Comparison of ENCODE assay signal across 15 cellular contexts in the genomic region with DNA sequence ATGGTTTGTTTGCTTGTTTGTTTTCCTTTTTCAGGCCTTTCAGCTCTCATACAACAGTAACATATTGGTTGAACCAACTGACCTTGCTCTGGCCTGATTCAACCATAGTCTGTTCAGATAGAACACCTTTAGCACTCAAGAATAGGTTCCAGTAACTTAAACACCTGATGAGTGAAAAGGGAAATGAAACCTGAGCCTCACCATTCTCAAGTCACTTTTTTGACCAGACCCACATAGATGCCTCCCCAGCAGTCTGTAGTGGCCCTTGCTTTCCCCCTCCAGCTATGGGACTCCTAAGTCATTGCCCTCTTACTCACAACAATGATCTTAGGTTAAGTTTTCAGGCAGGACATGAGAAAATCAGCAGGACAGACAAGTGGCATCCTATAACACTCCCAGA.
DNase-seq lines count a peak whose midpoint lies in the region; ATAC-seq, FAIRE-seq and TF ChIP-seq lines count a peak whose summit lies in the region.
"Had no signal": no experiment of that assay in that cellular context is flagged by ENCODE, and none has a peak within 500 bp of the region (broad histone marks: within the 10 kb centered on the region; RNA-seq: fewer than 3 reads in every experiment).

No MANE protein-coding gene starts in this region.

- no peaks in the 10 kb centered on the region for H3K79me2 ChIP-seq in hepatocyte

- TF ChIP-seq EP300 in sigmoid colon (IDR thresholded peaks at IDR 0.05) = no peak

- in situ Hi-C loops in ACHN (cut with HindIII; ENCODE audit: low pct_ligation_motif_present, low pct_unique_long_range_greater_than_20kb, low sequenced_read_pairs) = no loop called here

- ATAC-seq in GM18870 (IDR thresholded peaks at IDR 0.05; ENCODE audit: unreplicated experiment) (peak; percentile 55), GM21576 (IDR thresholded peaks at IDR 0.05; ENCODE audit: unreplicated experiment) (peak; percentile 82), HG03135 (IDR thresholded peaks at IDR 0.05; ENCODE audit: unreplicated experiment) (peak; percentile 82)
- ATAC-seq: activated CD8-positive, alpha-beta T cell treated with anti-CD3 and anti-CD28 coated beads, Interleukin-2, amount 10 ng/mL, durations not matched to agents 7 days and 5 days; K562; natural killer cell treated with Interleukin-12 subunit alpha and Interleukin-12 subunit beta and Interleukin-15 and Interleukin-18, amount 100 ng/mL, for 72 hours had no signal

- no peak overlapping the region for H2AFZ ChIP-seq in hepatocyte

- H3K4me1 ChIP-seq in hepatocyte (ENCODE audit: insufficient read depth) (peaks cover 6% of the 10 kb centered on the region), sigmoid colon (no peaks in the 10 kb centered on the region), testis (no peaks in the 10 kb centered on the region)
- H3K4me1 ChIP-seq: BLaER1 treated with 17β-estradiol and CSF1 and Interleukin-3, amounts not matched to agents 10 nM and 100 nM had no signal

- TF ChIP-seq CTCF in hepatocyte (IDR thresholded peaks at IDR 0.05; ENCODE audit: poor library complexity) (no peak), sigmoid colon (IDR thresholded peaks at IDR 0.05) (no peak), testis (IDR thresholded peaks at IDR 0.05) (no peak)

- H3K9me3 ChIP-seq in hepatocyte (ENCODE audit: low read depth) (no peaks in the 10 kb centered on the region), sigmoid colon (no peaks in the 10 kb centered on the region), testis (no peaks in the 10 kb centered on the region)
- H3K9me3 ChIP-seq: BLaER1 treated with 17β-estradiol and CSF1 and Interleukin-3, amounts not matched to agents 10 nM and 100 nM had no signal

- no peaks in the 10 kb centered on the region for H3K36me3 ChIP-seq in hepatocyte (replicated peaks; ENCODE audit: insufficient read depth, low read depth)
- H3K36me3 ChIP-seq in sigmoid colon = no peaks in the 10 kb centered on the region
- no peaks in the 10 kb centered on the region for H3K36me3 ChIP-seq in testis (ENCODE audit: low read depth, missing control alignments)
- H3K36me3 ChIP-seq: BLaER1 treated with 17β-estradiol and CSF1 and Interleukin-3, amounts not matched to agents 10 nM and 100 nM had no signal

- peak overlapping the region; percentile 22 for H3K27ac ChIP-seq in hepatocyte
- peak overlapping the region in 1 of 4 donors; percentile 17 for H3K27ac ChIP-seq in sigmoid colon
- no peak overlapping the region for H3K27ac ChIP-seq in testis
- H3K27ac ChIP-seq: BLaER1 treated with 17β-estradiol and CSF1 and Interleukin-3, amounts not matched to agents 10 nM and 100 nM had no signal

- intact Hi-C loops in sigmoid colon (cut with DNase I) = no loop called here
- intact Hi-C loops in testis (cut with DNase I; ENCODE audit: low total_unique reads) = no loop called here

- H3K4me3 ChIP-seq in hepatocyte (no peak overlapping the region), sigmoid colon (no peak overlapping the region), testis (no peak overlapping the region)
- H3K4me3 ChIP-seq: BLaER1 treated with 17β-estradiol and CSF1 and Interleukin-3, amounts not matched to agents 10 nM and 100 nM; K562 had no signal

- FAIRE-seq in GM19239 (lab: Jason Lieb, UNC) = no peak
- FAIRE-seq: K562 had no signal

- DNase-seq in hepatocyte (ENCODE audit: low spot score) = no peak
- no peak for DNase-seq in GM19239 (ENCODE audit: insufficient read length, low spot score)
- DNase-seq in sigmoid colon = no peak
- no peak for DNase-seq in testis
- no peak for DNase-seq in ACHN
- DNase-seq: activated CD8-positive, alpha-beta T cell treated with anti-CD3 and anti-CD28 coated beads, Interleukin-2, amount 10 ng/mL, durations not matched to agents 7 days and 5 days; activated naive CD4-positive, alpha-beta T cell; left cardiac atrium; SHP77 treated with DMSO at 0.1 percent for 48 hours had no signal

- H4K20me1 ChIP-seq in hepatocyte (ENCODE audit: insufficient read depth, poor library complexity, severe bottlenecking) = no peaks in the 10 kb centered on the region
- H4K20me1 ChIP-seq: BLaER1 treated with 17β-estradiol and CSF1 and Interleukin-3, amounts not matched to agents 10 nM and 100 nM had no signal

- no peaks in the 10 kb centered on the region for H3K9me2 ChIP-seq in hepatocyte (replicated peaks; ENCODE audit: insufficient read depth)

- TF ChIP-seq POLR2A in sigmoid colon (IDR thresholded peaks at IDR 0.05) (no peak), testis (IDR thresholded peaks at IDR 0.05) (no peak)

- H3K27me3 ChIP-seq in hepatocyte (no peaks in the 10 kb centered on the region), sigmoid colon (no peaks in the 10 kb centered on the region), testis (no peaks in the 10 kb centered on the region)
- H3K27me3 ChIP-seq: BLaER1 treated with 17β-estradiol and CSF1 and Interleukin-3, amounts not matched to agents 10 nM and 100 nM had no signal

- no peak overlapping the region for H3K4me2 ChIP-seq in hepatocyte
- H3K4me2 ChIP-seq: BLaER1 treated with 17β-estradiol and CSF1 and Interleukin-3, amounts not matched to agents 10 nM and 100 nM had no signal
